In the genomic region with DNA sequence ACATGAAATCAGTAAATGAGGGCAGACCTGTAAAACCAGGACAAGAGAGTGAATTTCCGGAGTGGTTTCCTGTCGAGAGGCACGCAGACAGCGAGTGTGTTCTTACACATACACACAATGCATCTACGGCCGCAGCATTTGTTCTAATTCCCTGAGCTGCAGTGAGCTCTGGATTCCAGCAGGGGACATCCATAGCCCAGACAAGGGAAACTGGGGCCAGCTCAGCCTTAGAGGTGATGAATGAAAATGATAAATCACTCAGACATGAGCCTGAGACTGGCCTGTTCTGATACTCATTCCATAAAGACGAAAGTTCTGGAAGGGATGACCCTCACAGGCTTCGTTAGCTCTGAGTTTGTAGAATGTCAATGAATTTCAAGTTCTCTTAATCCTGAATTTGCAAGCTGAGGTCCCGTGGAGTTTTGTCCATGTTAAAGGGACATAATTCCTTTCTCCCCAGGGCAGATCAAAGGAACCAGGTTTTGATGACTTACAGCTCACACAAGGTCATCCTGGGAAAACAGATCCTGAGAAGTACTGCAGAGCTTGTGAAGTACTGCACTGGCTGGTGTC, we compare ENCODE assay signal across 1 cellular context.
TF ChIP-seq lines count a peak whose summit lies in the region.

No MANE protein-coding gene starts in this region.

TF ChIP-seq in K562, 482 proteins besides CTCF, POLR2A, EP300 and RAD21 (continued from another document):
- TF ChIP-seq, protein P1, sequence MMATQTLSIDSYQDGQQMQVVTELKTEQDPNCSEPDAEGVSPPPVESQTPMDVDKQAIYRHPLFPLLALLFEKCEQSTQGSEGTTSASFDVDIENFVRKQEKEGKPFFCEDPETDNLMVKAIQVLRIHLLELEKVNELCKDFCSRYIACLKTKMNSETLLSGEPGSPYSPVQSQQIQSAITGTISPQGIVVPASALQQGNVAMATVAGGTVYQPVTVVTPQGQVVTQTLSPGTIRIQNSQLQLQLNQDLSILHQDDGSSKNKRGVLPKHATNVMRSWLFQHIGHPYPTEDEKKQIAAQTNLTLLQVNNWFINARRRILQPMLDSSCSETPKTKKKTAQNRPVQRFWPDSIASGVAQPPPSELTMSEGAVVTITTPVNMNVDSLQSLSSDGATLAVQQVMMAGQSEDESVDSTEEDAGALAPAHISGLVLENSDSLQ (IDR thresholded peaks at IDR 0.05): peak; percentile 79
- TF ChIP-seq, protein P2, sequence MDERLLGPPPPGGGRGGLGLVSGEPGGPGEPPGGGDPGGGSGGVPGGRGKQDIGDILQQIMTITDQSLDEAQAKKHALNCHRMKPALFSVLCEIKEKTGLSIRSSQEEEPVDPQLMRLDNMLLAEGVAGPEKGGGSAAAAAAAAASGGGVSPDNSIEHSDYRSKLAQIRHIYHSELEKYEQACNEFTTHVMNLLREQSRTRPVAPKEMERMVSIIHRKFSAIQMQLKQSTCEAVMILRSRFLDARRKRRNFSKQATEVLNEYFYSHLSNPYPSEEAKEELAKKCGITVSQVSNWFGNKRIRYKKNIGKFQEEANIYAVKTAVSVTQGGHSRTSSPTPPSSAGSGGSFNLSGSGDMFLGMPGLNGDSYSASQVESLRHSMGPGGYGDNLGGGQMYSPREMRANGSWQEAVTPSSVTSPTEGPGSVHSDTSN (CRISPR knock-in tag; IDR thresholded peaks at IDR 0.05; ENCODE audit: low read depth): no peak
- TF ChIP-seq, protein P2 (tag; conservative IDR thresholded peaks at IDR 0.05; ENCODE audit: low read depth): peak; percentile 98
- no peak for TF ChIP-seq ZNF316 (IDR thresholded peaks at IDR 0.05)
- no peak for TF ChIP-seq JUND (IDR thresholded peaks at IDR 0.05; ENCODE audit: borderline replicate concordance, low read depth, low read length)
- TF ChIP-seq JUND (tag; IDR thresholded peaks at IDR 0.05; ENCODE audit: borderline replicate concordance, low read depth, low read length): peak; percentile 24; the same call in 1 of the 3 replicates
- peak; percentile 45; the same call in 1 of the 2 replicates for TF ChIP-seq SMC3 (conservative IDR thresholded peaks at IDR 0.05; ENCODE audit: insufficient read depth, low read depth, low read length)
- TF ChIP-seq ZNF79 (CRISPR knock-in tag; IDR thresholded peaks at IDR 0.05; ENCODE audit: low read depth): no peak
- TF ChIP-seq ATF7 (IDR thresholded peaks at IDR 0.05): no peak
- no peak for TF ChIP-seq TGIF2 (CRISPR knock-in tag; IDR thresholded peaks at IDR 0.05)
- TF ChIP-seq, protein P3, sequence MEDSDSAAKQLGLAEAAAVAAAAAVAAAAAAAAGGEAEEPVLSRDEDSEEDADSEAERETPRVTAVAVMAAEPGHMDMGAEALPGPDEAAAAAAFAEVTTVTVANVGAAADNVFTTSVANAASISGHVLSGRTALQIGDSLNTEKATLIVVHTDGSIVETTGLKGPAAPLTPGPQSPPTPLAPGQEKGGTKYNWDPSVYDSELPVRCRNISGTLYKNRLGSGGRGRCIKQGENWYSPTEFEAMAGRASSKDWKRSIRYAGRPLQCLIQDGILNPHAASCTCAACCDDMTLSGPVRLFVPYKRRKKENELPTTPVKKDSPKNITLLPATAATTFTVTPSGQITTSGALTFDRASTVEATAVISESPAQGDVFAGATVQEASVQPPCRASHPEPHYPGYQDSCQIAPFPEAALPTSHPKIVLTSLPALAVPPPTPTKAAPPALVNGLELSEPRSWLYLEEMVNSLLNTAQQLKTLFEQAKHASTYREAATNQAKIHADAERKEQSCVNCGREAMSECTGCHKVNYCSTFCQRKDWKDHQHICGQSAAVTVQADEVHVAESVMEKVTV (CRISPR knock-in tag; IDR thresholded peaks at IDR 0.05): peak; percentile 79
- TF ChIP-seq, protein P4, sequence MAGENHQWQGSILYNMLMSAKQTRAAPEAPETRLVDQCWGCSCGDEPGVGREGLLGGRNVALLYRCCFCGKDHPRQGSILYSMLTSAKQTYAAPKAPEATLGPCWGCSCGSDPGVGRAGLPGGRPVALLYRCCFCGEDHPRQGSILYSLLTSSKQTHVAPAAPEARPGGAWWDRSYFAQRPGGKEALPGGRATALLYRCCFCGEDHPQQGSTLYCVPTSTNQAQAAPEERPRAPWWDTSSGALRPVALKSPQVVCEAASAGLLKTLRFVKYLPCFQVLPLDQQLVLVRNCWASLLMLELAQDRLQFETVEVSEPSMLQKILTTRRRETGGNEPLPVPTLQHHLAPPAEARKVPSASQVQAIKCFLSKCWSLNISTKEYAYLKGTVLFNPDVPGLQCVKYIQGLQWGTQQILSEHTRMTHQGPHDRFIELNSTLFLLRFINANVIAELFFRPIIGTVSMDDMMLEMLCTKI (IDR thresholded peaks at IDR 0.05; ENCODE audit: partially characterized antibody): no peak
- TF ChIP-seq, protein P5, sequence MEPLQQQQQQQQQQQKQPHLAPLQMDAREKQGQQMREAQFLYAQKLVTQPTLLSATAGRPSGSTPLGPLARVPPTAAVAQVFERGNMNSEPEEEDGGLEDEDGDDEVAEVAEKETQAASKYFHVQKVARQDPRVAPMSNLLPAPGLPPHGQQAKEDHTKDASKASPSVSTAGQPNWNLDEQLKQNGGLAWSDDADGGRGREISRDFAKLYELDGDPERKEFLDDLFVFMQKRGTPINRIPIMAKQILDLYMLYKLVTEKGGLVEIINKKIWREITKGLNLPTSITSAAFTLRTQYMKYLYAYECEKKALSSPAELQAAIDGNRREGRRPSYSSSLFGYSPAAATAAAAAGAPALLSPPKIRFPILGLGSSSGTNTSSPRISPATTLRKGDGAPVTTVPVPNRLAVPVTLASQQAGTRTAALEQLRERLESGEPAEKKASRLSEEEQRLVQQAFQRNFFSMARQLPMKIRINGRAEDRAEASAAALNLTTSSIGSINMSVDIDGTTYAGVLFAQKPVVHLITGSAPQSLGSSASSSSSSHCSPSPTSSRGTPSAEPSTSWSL (CRISPR knock-in tag; IDR thresholded peaks at IDR 0.05; ENCODE audit: borderline replicate concordance): no peak
- TF ChIP-seq CBX8 (IDR thresholded peaks at IDR 0.05; ENCODE audit: borderline replicate concordance, extremely low read depth, low read depth, low read length, poor library complexity, severe bottlenecking): no peak
- no peak for TF ChIP-seq TCFL5 (CRISPR knock-in tag; conservative IDR thresholded peaks at IDR 0.05)
- TF ChIP-seq, protein P6, sequence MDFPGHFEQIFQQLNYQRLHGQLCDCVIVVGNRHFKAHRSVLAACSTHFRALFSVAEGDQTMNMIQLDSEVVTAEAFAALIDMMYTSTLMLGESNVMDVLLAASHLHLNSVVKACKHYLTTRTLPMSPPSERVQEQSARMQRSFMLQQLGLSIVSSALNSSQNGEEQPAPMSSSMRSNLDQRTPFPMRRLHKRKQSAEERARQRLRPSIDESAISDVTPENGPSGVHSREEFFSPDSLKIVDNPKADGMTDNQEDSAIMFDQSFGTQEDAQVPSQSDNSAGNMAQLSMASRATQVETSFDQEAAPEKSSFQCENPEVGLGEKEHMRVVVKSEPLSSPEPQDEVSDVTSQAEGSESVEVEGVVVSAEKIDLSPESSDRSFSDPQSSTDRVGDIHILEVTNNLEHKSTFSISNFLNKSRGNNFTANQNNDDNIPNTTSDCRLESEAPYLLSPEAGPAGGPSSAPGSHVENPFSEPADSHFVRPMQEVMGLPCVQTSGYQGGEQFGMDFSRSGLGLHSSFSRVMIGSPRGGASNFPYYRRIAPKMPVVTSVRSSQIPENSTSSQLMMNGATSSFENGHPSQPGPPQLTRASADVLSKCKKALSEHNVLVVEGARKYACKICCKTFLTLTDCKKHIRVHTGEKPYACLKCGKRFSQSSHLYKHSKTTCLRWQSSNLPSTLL (IDR thresholded peaks at IDR 0.05): no peak
- TF ChIP-seq MYBL2 (IDR thresholded peaks at IDR 0.05; ENCODE audit: low read depth): no peak
- no peak for TF ChIP-seq MYBL2 (CRISPR knock-in tag; IDR thresholded peaks at IDR 0.05; ENCODE audit: borderline replicate concordance)
- TF ChIP-seq, protein P7, sequence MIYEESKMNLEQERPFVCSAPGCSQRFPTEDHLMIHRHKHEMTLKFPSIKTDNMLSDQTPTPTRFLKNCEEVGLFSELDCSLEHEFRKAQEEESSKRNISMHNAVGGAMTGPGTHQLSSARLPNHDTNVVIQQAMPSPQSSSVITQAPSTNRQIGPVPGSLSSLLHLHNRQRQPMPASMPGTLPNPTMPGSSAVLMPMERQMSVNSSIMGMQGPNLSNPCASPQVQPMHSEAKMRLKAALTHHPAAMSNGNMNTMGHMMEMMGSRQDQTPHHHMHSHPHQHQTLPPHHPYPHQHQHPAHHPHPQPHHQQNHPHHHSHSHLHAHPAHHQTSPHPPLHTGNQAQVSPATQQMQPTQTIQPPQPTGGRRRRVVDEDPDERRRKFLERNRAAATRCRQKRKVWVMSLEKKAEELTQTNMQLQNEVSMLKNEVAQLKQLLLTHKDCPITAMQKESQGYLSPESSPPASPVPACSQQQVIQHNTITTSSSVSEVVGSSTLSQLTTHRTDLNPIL (CRISPR knock-in tag; IDR thresholded peaks at IDR 0.05): no peak
- peak; percentile 96 for TF ChIP-seq MEIS2 (IDR thresholded peaks at IDR 0.05; ENCODE audit: partially characterized antibody)
- no peak for TF ChIP-seq FOXK2 (conservative IDR thresholded peaks at IDR 0.05 in 1 of 2, IDR thresholded peaks at IDR 0.05 in 1 of 2; ENCODE audit: low read depth in 2 of 2)
- TF ChIP-seq, protein P8, sequence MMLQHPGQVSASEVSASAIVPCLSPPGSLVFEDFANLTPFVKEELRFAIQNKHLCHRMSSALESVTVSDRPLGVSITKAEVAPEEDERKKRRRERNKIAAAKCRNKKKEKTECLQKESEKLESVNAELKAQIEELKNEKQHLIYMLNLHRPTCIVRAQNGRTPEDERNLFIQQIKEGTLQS (IDR thresholded peaks at IDR 0.05): 0 out of 2 replicates have a peak, but pooled peaks have one; percentile 12
- TF ChIP-seq, protein P8 (CRISPR knock-in tag; conservative IDR thresholded peaks at IDR 0.05): no peak
- no peak for TF ChIP-seq MAZ (CRISPR knock-in tag; conservative IDR thresholded peaks at IDR 0.05 in 1 of 2, IDR thresholded peaks at IDR 0.05 in 1 of 2)
- TF ChIP-seq ARID2 (IDR thresholded peaks at IDR 0.05): 0 out of 2 replicates have a peak, but pooled peaks have one; percentile 38
- no peak for TF ChIP-seq KLF13 (tag; IDR thresholded peaks at IDR 0.05; ENCODE audit: borderline replicate concordance, low read depth)
- no peak for TF ChIP-seq MCM3 (IDR thresholded peaks at IDR 0.05)
- TF ChIP-seq, protein P9, sequence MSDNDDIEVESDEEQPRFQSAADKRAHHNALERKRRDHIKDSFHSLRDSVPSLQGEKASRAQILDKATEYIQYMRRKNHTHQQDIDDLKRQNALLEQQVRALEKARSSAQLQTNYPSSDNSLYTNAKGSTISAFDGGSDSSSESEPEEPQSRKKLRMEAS (CRISPR knock-in tag; IDR thresholded peaks at IDR 0.05): no peak
- TF ChIP-seq YBX1 (IDR thresholded peaks at IDR 0.05): no peak
